Comparison of ENCODE assay signal across 8 cellular contexts in genomic region chr9:98774746-98775145, GRCh38. TPM values are rescaled to one million over a fixed set of nuclear protein-coding genes. Genes with fewer than 3 reads are reported as not detected.
DNase-seq lines count a peak whose midpoint lies in the region; ATAC-seq and TF ChIP-seq lines count a peak whose summit lies in the region.

No MANE protein-coding gene starts in this region.

- no peaks in the 10 kb centered on the region for H3F3A ChIP-seq in Loucy (ENCODE audit: low read depth)

- no peak overlapping the region for H3K9ac ChIP-seq in Loucy (ENCODE audit: low read depth, low read length, poor library complexity, severe bottlenecking)

- no peaks in the 10 kb centered on the region for H3K79me2 ChIP-seq in Loucy (ENCODE audit: insufficient read depth, low read length)

- H3K4me3 ChIP-seq in Loucy (ENCODE audit: low read length, poor library complexity, severe bottlenecking) (no peak overlapping the region), brain microvascular endothelial cell (ENCODE audit: low read depth, low read length) (no peak overlapping the region)

- no peaks in the 10 kb centered on the region for H3K27me3 Mint-ChIP-seq in neural crest cell (ENCODE audit: low read depth)

- no peaks in the 10 kb centered on the region for H3K9me3 ChIP-seq in Loucy (ENCODE audit: insufficient read depth, low read depth, low read length)

- H3K36me3 ChIP-seq in Loucy (ENCODE audit: insufficient read depth, low read length): no peaks in the 10 kb centered on the region
- peaks cover 5% of the 10 kb centered on the region for H3K36me3 ChIP-seq in brain microvascular endothelial cell (replicated peaks)

- H3K9me3 Mint-ChIP-seq in neural crest cell: no peaks in the 10 kb centered on the region

- H3K9me2 ChIP-seq in Loucy (replicated peaks; ENCODE audit: low read depth, low read length): no peaks in the 10 kb centered on the region

- no peak overlapping the region for H3K27ac Mint-ChIP-seq in neural crest cell (ENCODE audit: unreplicated experiment)

- TF ChIP-seq CTCF in Loucy (conservative IDR thresholded peaks at IDR 0.05; ENCODE audit: low read length) (peak; percentile 78), brain microvascular endothelial cell (IDR thresholded peaks at IDR 0.05; ENCODE audit: low read depth, low read length, missing control alignments) (peak; percentile 81), neural crest cell (conservative IDR thresholded peaks at IDR 0.05) (peak; percentile 60)

- ATAC-seq in HG03108 (IDR thresholded peaks at IDR 0.05; ENCODE audit: unreplicated experiment) (no peak), HG03457 (IDR thresholded peaks at IDR 0.05; ENCODE audit: unreplicated experiment) (no peak)

- H3K4me2 ChIP-seq in Loucy (ENCODE audit: low read depth, low read length, poor library complexity, severe bottlenecking): no peak overlapping the region

- H4K20me1 ChIP-seq in Loucy (ENCODE audit: insufficient read depth, low read length, poor library complexity, severe bottlenecking): no peaks in the 10 kb centered on the region

- no peaks in the 10 kb centered on the region for H3K4me1 Mint-ChIP-seq in neural crest cell

- H3K4me3 Mint-ChIP-seq in neural crest cell: no peak overlapping the region

- no peak overlapping the region for H3K27ac ChIP-seq in brain microvascular endothelial cell

- no peaks in the 10 kb centered on the region for H3K27me3 ChIP-seq in Loucy (ENCODE audit: insufficient read depth, low read length, poor library complexity, severe bottlenecking)
- H3K27me3 ChIP-seq in brain microvascular endothelial cell (replicated peaks): no peaks in the 10 kb centered on the region

- in situ Hi-C loops in brain microvascular endothelial cell (cut with HindIII; ENCODE audit: low pct_ligation_motif_present, low sequenced_read_pairs): no loop called here

- no peaks in the 10 kb centered on the region for H3K4me1 ChIP-seq in Loucy (ENCODE audit: insufficient read depth, low read length, poor library complexity, severe bottlenecking)

- DNase-seq in ELR (ENCODE audit: low read depth): peak; percentile 44
- DNase-seq in brain microvascular endothelial cell: no peak
- no peak for DNase-seq in neural crest cell (ENCODE audit: low read depth, low spot score)
- DNase-seq in NOMO-1 treated with DMSO at 0.1 percent for 48 hours (lab: John Stamatoyannopoulos, UW; ENCODE audit: unreplicated experiment): no peak
- DNase-seq in NCI-H2171 treated with DMSO at 0.1 percent for 48 hours (lab: John Stamatoyannopoulos, UW): no peak

- peaks cover 13% of the 10 kb centered on the region for H3K36me3 Mint-ChIP-seq in neural crest cell (ENCODE audit: low read depth)

- no peak overlapping the region for H2AFZ ChIP-seq in Loucy (ENCODE audit: low read length)

RNA-seq across cellular contexts. Expression of gene ANKS6, which starts 21.6 kb away (rescaled TPM):
- 27.4 and 30.9 TPM in 2 replicates for total RNA-seq in neural crest cell

RNA-seq across cellular contexts. Expression of gene GALNT12, which starts 32.7 kb away (rescaled TPM):
- total RNA-seq in neural crest cell: 4.6 and 4.9 TPM in 2 replicates
